Comparison of ENCODE assay signal across 24 cellular contexts in the genomic region with DNA sequence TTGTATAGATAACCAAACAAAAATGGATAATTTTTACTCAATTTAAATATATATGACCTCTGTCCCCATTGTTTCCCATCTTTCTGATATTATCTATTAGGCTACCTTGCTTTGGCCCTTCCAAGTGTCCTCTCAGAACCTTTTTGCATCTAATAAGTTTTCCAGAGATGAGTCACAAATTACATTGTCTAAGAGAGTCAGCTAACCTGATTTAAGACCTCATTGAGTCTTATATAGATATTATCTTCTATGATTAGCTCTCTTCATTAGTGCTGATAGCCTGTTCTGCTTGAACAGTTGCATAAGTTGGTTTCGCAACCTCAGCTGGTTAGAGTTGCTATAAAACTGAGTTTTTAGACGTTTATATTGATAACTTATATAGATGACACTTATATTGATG.
"Had no signal": no experiment of that assay in that cellular context is flagged by ENCODE, and none has a peak within 500 bp of the region (broad histone marks: within the 10 kb centered on the region; RNA-seq: fewer than 3 reads in every experiment).

No MANE protein-coding gene starts in this region.

- FAIRE-seq: endometrium, islet of Langerhans, keratinocyte had no signal

- DNase-seq: colonic mucosa; cortex of kidney; effector CD8-positive, alpha-beta T cell; effector memory CD8-positive, alpha-beta T cell; endodermal cell; foreskin fibroblast; foreskin melanocyte; gastrocnemius medialis; glutamatergic neuron; head of caudate nucleus; heart right ventricle; hippocampal formation; left cardiac atrium; left lung; left ventricle myocardium superior; lower lobe of right lung; mesenchymal stem cell; mucosa of descending colon; naive B cell; naive thymus-derived CD8-positive, alpha-beta T cell had no signal

- H3K4me3 ChIP-seq: colonic mucosa, esophagus muscularis mucosa, gastrocnemius medialis, heart right ventricle, left lung, lower lobe of right lung, mucosa of descending colon had no signal

- H3K27me3 ChIP-seq: colonic mucosa, esophagus muscularis mucosa, gastrocnemius medialis, heart right ventricle, left lung had no signal

- H3K4me1 ChIP-seq: colonic mucosa, esophagus muscularis mucosa, gastrocnemius medialis, heart right ventricle, left lung, lower lobe of right lung had no signal

- ATAC-seq: effector memory CD8-positive, alpha-beta T cell; gastrocnemius medialis; heart right ventricle; left cardiac atrium; left lung; left ventricle myocardium superior; lower lobe of right lung; mucosa of descending colon; naive thymus-derived CD8-positive, alpha-beta T cell had no signal

- H3K9me3 ChIP-seq: colonic mucosa, esophagus muscularis mucosa, gastrocnemius medialis, heart right ventricle, left lung, lower lobe of right lung had no signal

- H3K27ac ChIP-seq: colonic mucosa, esophagus muscularis mucosa, gastrocnemius medialis, heart right ventricle, left lung, lower lobe of right lung had no signal

- H3K36me3 ChIP-seq: colonic mucosa, esophagus muscularis mucosa, gastrocnemius medialis, heart right ventricle, left lung, lower lobe of right lung had no signal
